19 cellular contexts compared by ENCODE assay signal in genomic region chr1:166488327-166488726, GRCh38.
A peak's percentile ranks its signal among the peaks of the same experiment; 100 is the strongest.
DNase-seq lines count a peak whose midpoint lies in the region; ATAC-seq, FAIRE-seq and TF ChIP-seq lines count a peak whose summit lies in the region.
"Had no signal": no experiment of that assay in that cellular context is flagged by ENCODE, and none has a peak within 500 bp of the region (broad histone marks: within the 10 kb centered on the region; RNA-seq: fewer than 3 reads in every experiment).

No MANE protein-coding gene starts in this region.

- peak overlapping the region; percentile 34 for H3K27ac Mint-ChIP-seq in activated naive CD8-positive, alpha-beta T cell treated with anti-CD3 and anti-CD28 coated beads, Interleukin-2, amount 10 ng/mL, durations not matched to agents 7 days and 5 days
- no peak overlapping the region for H3K27ac Mint-ChIP-seq in activated naive CD8-positive, alpha-beta T cell treated with anti-CD3 and anti-CD28 coated beads, Interleukin-2, amount 50 U/mL, for 24 hours
- H3K27ac Mint-ChIP-seq: CD14-positive monocyte had no signal

- no TSS peak for BruUV-seq in K562 (replicated peaks; lab: Mats Ljungman, UMichigan)

- H3K27me3 ChIP-seq in Loucy (ENCODE audit: insufficient read depth, low read length, poor library complexity, severe bottlenecking) (no peaks in the 10 kb centered on the region), K562 (ENCODE audit: control insufficient read depth in 2 of 2, insufficient read depth in 2 of 2, low read length in 2 of 2) (no peaks in the 10 kb centered on the region)

- H3K36me3 ChIP-seq in Loucy (ENCODE audit: insufficient read depth, low read length) = no peaks in the 10 kb centered on the region
- no peaks in the 10 kb centered on the region for H3K36me3 ChIP-seq in K562 (ENCODE audit: control insufficient read depth, insufficient read depth, low read length)
- H3K36me3 ChIP-seq: BE2C had no signal

- TF ChIP-seq CTCF in Loucy (conservative IDR thresholded peaks at IDR 0.05; ENCODE audit: low read length) (no peak), K562 (IDR thresholded peaks at IDR 0.05 in 2 of 3, conservative IDR thresholded peaks at IDR 0.05 in 1 of 3; ENCODE audit: insufficient read depth in 2 of 3, low read depth in 1 of 3, low read length in 3 of 3) (no peak)

- peak overlapping the region; percentile 92; the same call in 1 of the 3 replicates for H3K27ac ChIP-seq in K562 (ENCODE audit: extremely low read depth, low read depth, low read length)
- H3K27ac ChIP-seq: GM23248 had no signal

- no peak for TF ChIP-seq RAD21 in K562 (CRISPR knock-in tag; conservative IDR thresholded peaks at IDR 0.05 in 1 of 2, IDR thresholded peaks at IDR 0.05 in 1 of 2)

- peaks cover 7% of the 10 kb centered on the region for H3K4me1 Mint-ChIP-seq in activated naive CD8-positive, alpha-beta T cell treated with anti-CD3 and anti-CD28 coated beads, Interleukin-2, amount 10 ng/mL, durations not matched to agents 7 days and 5 days
- H3K4me1 Mint-ChIP-seq in activated naive CD8-positive, alpha-beta T cell treated with anti-CD3 and anti-CD28 coated beads, Interleukin-2, amount 50 U/mL, for 24 hours = peaks cover 6% of the 10 kb centered on the region

- no peaks in the 10 kb centered on the region for H3K36me3 Mint-ChIP-seq in activated naive CD8-positive, alpha-beta T cell treated with anti-CD3 and anti-CD28 coated beads, Interleukin-2, amount 10 ng/mL, durations not matched to agents 7 days and 5 days
- no peaks in the 10 kb centered on the region for H3K36me3 Mint-ChIP-seq in activated naive CD8-positive, alpha-beta T cell treated with anti-CD3 and anti-CD28 coated beads, Interleukin-2, amount 50 U/mL, for 24 hours (ENCODE audit: low read depth)
- H3K36me3 Mint-ChIP-seq: CD14-positive monocyte had no signal

- no peak for ATAC-seq in activated naive CD8-positive, alpha-beta T cell treated with anti-CD3 and anti-CD28 coated beads, Interleukin-2, amount 10 ng/mL, durations not matched to agents 7 days and 5 days (ENCODE audit: low read depth)
- no peak for ATAC-seq in activated naive CD8-positive, alpha-beta T cell treated with anti-CD3 and anti-CD28 coated beads, Interleukin-2, amount 50 U/mL, for 24 hours
- ATAC-seq in K562 = peak; percentile 22

- no peak for TF ChIP-seq POLR2A in K562 (conservative IDR thresholded peaks at IDR 0.05)

- FAIRE-seq in K562 (lab: Jason Lieb, UNC) = no peak
- FAIRE-seq: G401.6, GM12891 had no signal

- peak overlapping the region; percentile 76 for H3K4me2 ChIP-seq in Loucy (ENCODE audit: low read depth, low read length, poor library complexity, severe bottlenecking)
- H3K4me2 ChIP-seq in K562 (ENCODE audit: insufficient read depth, low read length) = peak overlapping the region; percentile 81

- no peaks in the 10 kb centered on the region for H3K9me1 ChIP-seq in K562 (ENCODE audit: control insufficient read depth, insufficient read depth, low read length)

- H3K9me3 Mint-ChIP-seq in activated naive CD8-positive, alpha-beta T cell treated with anti-CD3 and anti-CD28 coated beads, Interleukin-2, amount 10 ng/mL, durations not matched to agents 7 days and 5 days = peaks cover 4% of the 10 kb centered on the region
- no peaks in the 10 kb centered on the region for H3K9me3 Mint-ChIP-seq in activated naive CD8-positive, alpha-beta T cell treated with anti-CD3 and anti-CD28 coated beads, Interleukin-2, amount 50 U/mL, for 24 hours

- H3K79me2 ChIP-seq in Loucy (ENCODE audit: insufficient read depth, low read length) (no peaks in the 10 kb centered on the region), K562 (ENCODE audit: control insufficient read depth, insufficient read depth, low read length) (no peaks in the 10 kb centered on the region)

- H3K4me3 Mint-ChIP-seq in activated naive CD8-positive, alpha-beta T cell treated with anti-CD3 and anti-CD28 coated beads, Interleukin-2, amount 10 ng/mL, durations not matched to agents 7 days and 5 days = no peak overlapping the region
- H3K4me3 Mint-ChIP-seq in activated naive CD8-positive, alpha-beta T cell treated with anti-CD3 and anti-CD28 coated beads, Interleukin-2, amount 50 U/mL, for 24 hours = no peak overlapping the region

- no peak for DNase-seq in activated naive CD8-positive, alpha-beta T cell treated with anti-CD3 and anti-CD28 coated beads, Interleukin-2, amount 10 ng/mL, durations not matched to agents 7 days and 5 days
- no peak for DNase-seq in activated naive CD8-positive, alpha-beta T cell treated with anti-CD3 and anti-CD28 coated beads, Interleukin-2, amount 50 U/mL, for 24 hours
- DNase-seq in K562 (ENCODE audit: extremely low read depth in 1 of 4, low spot score in 3 of 4) (peak in 2 of 4 experiments; percentile 40 to 61), cortex of kidney (lab: John Stamatoyannopoulos, UW) (no peak), NCI-H146 (lab: John Stamatoyannopoulos, UW) (no peak)
- DNase-seq in stimulated activated CD4-positive, alpha-beta T cell treated with anti-CD3 and anti-CD28 coated beads, Interleukin-4, amount 100 ng/mL, for 1 hour = no peak
- no peak for DNase-seq in activated CD4-positive, alpha-beta T cell treated with anti-CD3 and anti-CD28 coated beads, Interleukin-2, amount 50 U/mL, for 48 hours
- DNase-seq: ACHN, BE2C, Calu3, DMS79, EL, GM23248, H7, IMR-90 had no signal

- no peaks in the 10 kb centered on the region for H3F3A ChIP-seq in Loucy (ENCODE audit: low read depth)

- no peak for TF ChIP-seq EP300 in K562 (IDR thresholded peaks at IDR 0.05; ENCODE audit: low read length)

- H4K20me1 ChIP-seq in Loucy (ENCODE audit: insufficient read depth, low read length, poor library complexity, severe bottlenecking) (no peaks in the 10 kb centered on the region), K562 (replicated peaks; ENCODE audit: control insufficient read depth, insufficient read depth, low read length) (no peaks in the 10 kb centered on the region)

- no peaks in the 10 kb centered on the region for H3K9me2 ChIP-seq in Loucy (replicated peaks; ENCODE audit: low read depth, low read length)

- POLR2A ChIA-PET in activated naive CD8-positive, alpha-beta T cell treated with anti-CD3 and anti-CD28 coated beads, Interleukin-2, amount 10 ng/mL, durations not matched to agents 7 days and 5 days (lab: Charles Lee) = no interaction called here
- POLR2A ChIA-PET in K562 (lab: Yijun Ruan, JAX) = interaction anchor here (0.7 to 1.6 kb wide), 2 partner anchors 14 to 18 kb away, joined by 3 read pairs; no protein-coding TSS in a partner anchor

- H3K4me3 ChIP-seq in Loucy (ENCODE audit: low read length, poor library complexity, severe bottlenecking) = no peak overlapping the region
- no peak overlapping the region for H3K4me3 ChIP-seq in K562
- H3K4me3 ChIP-seq: GM23248 had no signal

- no peaks in the 10 kb centered on the region for H3K9me3 ChIP-seq in Loucy (ENCODE audit: insufficient read depth, low read depth, low read length)
- no peaks in the 10 kb centered on the region for H3K9me3 ChIP-seq in K562 (replicated peaks; ENCODE audit: control insufficient read depth, insufficient read depth, low read depth, low read length)
- H3K9me3 ChIP-seq: BE2C had no signal

- CTCF ChIA-PET in K562 (lab: Yijun Ruan, JAX; ENCODE audit: low intra/inter-chr PET ratio) = no interaction called here

- WGBS in K562 (ENCODE audit: insufficient coverage, low coverage, missing lambda C conversion rate) = 34% methylated on average over 2 of the region's 2 CpGs

- H2AFZ ChIP-seq in Loucy (ENCODE audit: low read length) (no peak overlapping the region), K562 (ENCODE audit: low read depth, low read length) (peak overlapping the region; percentile 84)
- H2AFZ ChIP-seq: GM23248 had no signal

- in situ Hi-C loops in K562 (cut with MboI) = no loop called here

- H3K27me3 Mint-ChIP-seq in activated naive CD8-positive, alpha-beta T cell treated with anti-CD3 and anti-CD28 coated beads, Interleukin-2, amount 10 ng/mL, durations not matched to agents 7 days and 5 days = no peaks in the 10 kb centered on the region
- H3K27me3 Mint-ChIP-seq in activated naive CD8-positive, alpha-beta T cell treated with anti-CD3 and anti-CD28 coated beads, Interleukin-2, amount 50 U/mL, for 24 hours = peaks cover 3% of the 10 kb centered on the region

- intact Hi-C loops in K562 (cut with micrococcal nuclease) = no loop called here

- H3K9ac ChIP-seq in Loucy (ENCODE audit: low read depth, low read length, poor library complexity, severe bottlenecking) (peak overlapping the region; percentile 85), K562 (ENCODE audit: insufficient read depth in 1 of 2, low read depth in 2 of 2, low read length in 2 of 2) (peak overlapping the region in 1 of 2 experiments; percentile 83; a peak in 2 of 4 replicates)
- H3K9ac ChIP-seq: GM23248 had no signal

- peaks cover 23% of the 10 kb centered on the region for H3K4me1 ChIP-seq in Loucy (ENCODE audit: insufficient read depth, low read length, poor library complexity, severe bottlenecking)
- peaks cover 8 to 51% of the 10 kb centered on the region in 2 experiments; a peak in 4 of 5 replicates for H3K4me1 ChIP-seq in K562 (replicated peaks in 1 of 2; ENCODE audit: control insufficient read depth in 2 of 2, insufficient read depth in 2 of 2, low read length in 2 of 2)
- H3K4me1 ChIP-seq: BE2C had no signal

TF ChIP-seq in K562, 482 proteins besides CTCF, POLR2A, EP300 and RAD21 (continues in another document):
- TF ChIP-seq NEUROD1 (IDR thresholded peaks at IDR 0.05; ENCODE audit: borderline replicate concordance, low read depth, low read length, partially characterized antibody) (no peak), MAFG (tag; conservative IDR thresholded peaks at IDR 0.05) (0 out of 2 replicates have a peak, but pooled peaks have one; percentile 5), GABPB1 (CRISPR knock-in tag; IDR thresholded peaks at IDR 0.05) (no peak)
- TF ChIP-seq, protein P1, sequence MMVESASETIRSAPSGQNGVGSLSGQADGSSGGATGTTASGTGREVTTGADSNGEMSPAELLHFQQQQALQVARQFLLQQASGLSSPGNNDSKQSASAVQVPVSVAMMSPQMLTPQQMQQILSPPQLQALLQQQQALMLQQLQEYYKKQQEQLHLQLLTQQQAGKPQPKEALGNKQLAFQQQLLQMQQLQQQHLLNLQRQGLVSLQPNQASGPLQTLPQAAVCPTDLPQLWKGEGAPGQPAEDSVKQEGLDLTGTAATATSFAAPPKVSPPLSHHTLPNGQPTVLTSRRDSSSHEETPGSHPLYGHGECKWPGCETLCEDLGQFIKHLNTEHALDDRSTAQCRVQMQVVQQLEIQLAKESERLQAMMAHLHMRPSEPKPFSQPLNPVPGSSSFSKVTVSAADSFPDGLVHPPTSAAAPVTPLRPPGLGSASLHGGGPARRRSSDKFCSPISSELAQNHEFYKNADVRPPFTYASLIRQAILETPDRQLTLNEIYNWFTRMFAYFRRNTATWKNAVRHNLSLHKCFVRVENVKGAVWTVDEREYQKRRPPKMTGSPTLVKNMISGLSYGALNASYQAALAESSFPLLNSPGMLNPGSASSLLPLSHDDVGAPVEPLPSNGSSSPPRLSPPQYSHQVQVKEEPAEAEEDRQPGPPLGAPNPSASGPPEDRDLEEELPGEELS (CRISPR knock-in tag; IDR thresholded peaks at IDR 0.05; ENCODE audit: borderline replicate concordance) = no peak
